Comparison of ENCODE assay signal across 19 cellular contexts in genomic region chr14:76129851-76130576, GRCh38. TPM values are rescaled to one million over a fixed set of nuclear protein-coding genes. Genes with fewer than 3 reads are reported as not detected.
DNase-seq lines count a peak whose midpoint lies in the region; ATAC-seq, FAIRE-seq and TF ChIP-seq lines count a peak whose summit lies in the region.
"Had no signal": no experiment of that assay in that cellular context is flagged by ENCODE, and none has a peak within 500 bp of the region (broad histone marks: within the 10 kb centered on the region; RNA-seq: fewer than 3 reads in every experiment).

No MANE protein-coding gene starts in this region.

- ATAC-seq in stimulated activated naive CD8-positive, alpha-beta T cell treated with anti-CD3 and anti-CD28 coated beads, Interleukin-15, Interleukin-2, amounts not matched to agents 100 U/mL and 50 U/mL, for 24 hours, result peak; percentile 28
- no peak for ATAC-seq in stimulated activated naive CD8-positive, alpha-beta T cell treated with anti-CD3 and anti-CD28 coated beads, Interleukin-15, amount 100 ng/mL, for 72 hours

- H3K27me3 Mint-ChIP-seq in stimulated activated naive CD8-positive, alpha-beta T cell treated with anti-CD3 and anti-CD28 coated beads, Interleukin-15, amount 100 ng/mL, for 72 hours, result peaks cover 69% of the 10 kb centered on the region
- H3K27me3 Mint-ChIP-seq in endodermal cell (ENCODE audit: insufficient read depth), result peaks cover 46% of the 10 kb centered on the region

- 80% methylated on average over 2 of the region's 3 CpGs; no CpG with 5 or more reads in 1 of the 2 experiments for WGBS in endodermal cell (ENCODE audit: insufficient coverage in 1 of 2, insufficient read length in 1 of 2), 2 experiments

- no peak overlapping the region for H3K27ac ChIP-seq in endodermal cell (ENCODE audit: low read depth, low read length)
- H3K27ac ChIP-seq: 22Rv1, A549 had no signal

- H3K4me1 Mint-ChIP-seq in stimulated activated naive CD8-positive, alpha-beta T cell treated with anti-CD3 and anti-CD28 coated beads, Interleukin-15, amount 100 ng/mL, for 72 hours, result no peaks in the 10 kb centered on the region
- H3K4me1 Mint-ChIP-seq in endodermal cell, result peaks cover 30% of the 10 kb centered on the region

- no peaks in the 10 kb centered on the region for H3K9me3 Mint-ChIP-seq in stimulated activated naive CD8-positive, alpha-beta T cell treated with anti-CD3 and anti-CD28 coated beads, Interleukin-15, amount 100 ng/mL, for 72 hours
- H3K9me3 Mint-ChIP-seq in endodermal cell, result no peaks in the 10 kb centered on the region

- peaks cover 40% of the 10 kb centered on the region for H3K27me3 ChIP-seq in endodermal cell (ENCODE audit: control insufficient read depth, insufficient read depth, low read length, poor library complexity, severe bottlenecking)

- H3K9me3 ChIP-seq in endodermal cell (ENCODE audit: control insufficient read depth, low read length), result no peaks in the 10 kb centered on the region
- H3K9me3 ChIP-seq: A549 had no signal

- no peak for TF ChIP-seq CTCF in endodermal cell (conservative IDR thresholded peaks at IDR 0.05)

- no peak overlapping the region for H3K4me3 ChIP-seq in endodermal cell (ENCODE audit: low read length)
- H3K4me3 ChIP-seq: A549 had no signal

- no peak for FAIRE-seq in GM19239 (lab: Jason Lieb, UNC)
- FAIRE-seq: A549, GM12892, GM18507, H54 had no signal

- no peaks in the 10 kb centered on the region for H3K4me1 ChIP-seq in endodermal cell (ENCODE audit: control insufficient read depth, insufficient read depth, low read length)
- H3K4me1 ChIP-seq: A549 had no signal

- no peak overlapping the region for H3K4me3 Mint-ChIP-seq in stimulated activated naive CD8-positive, alpha-beta T cell treated with anti-CD3 and anti-CD28 coated beads, Interleukin-15, amount 100 ng/mL, for 72 hours
- H3K4me3 Mint-ChIP-seq in endodermal cell, result no peak overlapping the region
- H3K4me3 Mint-ChIP-seq: CD4-positive, alpha-beta memory T cell had no signal

- no peaks in the 10 kb centered on the region for H3K36me3 Mint-ChIP-seq in endodermal cell (ENCODE audit: low read depth)
- H3K36me3 Mint-ChIP-seq: CD14-positive monocyte; CD4-positive, alpha-beta memory T cell had no signal

- H3K36me3 ChIP-seq in endodermal cell (ENCODE audit: control insufficient read depth, insufficient read depth, low read length), result no peaks in the 10 kb centered on the region

- no peak for DNase-seq in stimulated activated naive CD8-positive, alpha-beta T cell treated with anti-CD3 and anti-CD28 coated beads, Interleukin-15, Interleukin-2, amounts not matched to agents 100 U/mL and 50 U/mL, for 24 hours
- DNase-seq in stimulated activated naive CD8-positive, alpha-beta T cell treated with anti-CD3 and anti-CD28 coated beads, Interleukin-15, amount 100 ng/mL, for 72 hours, result no peak
- peak; percentile 48 for DNase-seq in endodermal cell
- DNase-seq in mesenteric fat pad (ENCODE audit: low spot score), result peak; percentile 5
- DNase-seq in GM19239 (ENCODE audit: insufficient read length, low spot score), result no peak
- DNase-seq in erythroblast (lab: John Stamatoyannopoulos, UW), result no peak
- no peak for DNase-seq in SKM-1 treated with dmso at 0.1 percent for 144 hours (lab: John Stamatoyannopoulos, UW; ENCODE audit: unreplicated experiment)
- DNase-seq: AML-193; CD4-positive, alpha-beta memory T cell; DMS153; DMS79; GDM1; HCEC 1CT had no signal

- no peak overlapping the region for H3K27ac Mint-ChIP-seq in stimulated activated naive CD8-positive, alpha-beta T cell treated with anti-CD3 and anti-CD28 coated beads, Interleukin-15, amount 100 ng/mL, for 72 hours
- no peak overlapping the region for H3K27ac Mint-ChIP-seq in endodermal cell
- H3K27ac Mint-ChIP-seq: CD14-positive monocyte; CD4-positive, alpha-beta memory T cell had no signal

- no peak overlapping the region for H3K9ac ChIP-seq in endodermal cell (ENCODE audit: extremely low read depth, low read length, poor library complexity, severe bottlenecking)

- no peak for TF ChIP-seq POLR2A in erythroblast (IDR thresholded peaks at IDR 0.05; ENCODE audit: low read length)

RNA-seq across cellular contexts. Expression of gene GPATCH2L, which starts 21.7 kb away (rescaled TPM):
- total RNA-seq in endodermal cell, result 100 to 1,000 TPM; 111 to 116 TPM
- 36.5 TPM for polyA plus RNA-seq in endodermal cell (2013, experiment 1 of 2)
- polyA plus RNA-seq in endodermal cell (2013, experiment 2 of 2), result 36.3 TPM
- 49.3 TPM for total RNA-seq in mesenteric fat pad

Comparison
In these comparisons a context has a peak if more than half of its experiments do, and no peak if none do; other contexts are left out.
1. DNase-seq: peak in endodermal cell (single experiment) and mesenteric fat pad (single experiment); none in stimulated activated naive CD8-positive, alpha-beta T cell treated with anti-CD3 and anti-CD28 coated beads, Interleukin-15, Interleukin-2, amounts not matched to agents 100 U/mL and 50 U/mL, for 24 hours (single experiment), stimulated activated naive CD8-positive, alpha-beta T cell treated with anti-CD3 and anti-CD28 coated beads, Interleukin-15, amount 100 ng/mL, for 72 hours (0 of 2), GM19239 (single experiment), erythroblast (0 of 2) and SKM-1 treated with dmso at 0.1 percent for 144 hours (single experiment).